In the genomic region with DNA sequence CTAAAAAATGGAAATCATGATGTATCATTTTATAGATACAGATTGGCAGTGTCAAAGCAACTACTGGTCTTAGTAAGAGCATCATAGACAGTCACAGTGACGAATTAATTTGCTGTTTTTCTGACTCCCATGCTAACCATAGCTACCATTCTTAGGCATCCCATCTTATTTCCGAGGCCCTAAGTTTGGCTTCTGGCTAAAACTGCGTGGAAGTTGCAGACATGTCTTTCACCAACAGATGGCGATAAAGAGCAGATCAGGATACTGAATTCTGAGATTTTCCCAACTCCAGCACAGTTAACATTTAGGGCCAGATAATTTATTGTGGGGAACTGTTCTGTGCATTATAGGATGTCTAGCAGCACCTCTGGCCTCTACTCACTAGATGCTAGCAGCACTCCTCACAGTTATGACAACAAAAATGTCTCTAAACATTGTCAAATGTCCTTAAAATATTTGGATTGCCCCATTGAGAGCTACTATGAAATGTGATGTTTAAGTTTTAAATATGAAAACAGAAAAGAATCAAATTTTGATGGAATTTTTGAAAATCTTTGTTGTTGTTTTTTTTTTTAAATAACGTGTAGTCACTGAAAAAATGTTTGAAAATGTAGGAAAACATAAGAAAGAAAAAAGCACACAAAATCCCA, we compare ENCODE assay signal across 8 cellular contexts.
A peak's percentile ranks its signal among the peaks of the same experiment; 100 is the strongest.
DNase-seq lines count a peak whose midpoint lies in the region; ATAC-seq, FAIRE-seq and TF ChIP-seq lines count a peak whose summit lies in the region.

No MANE protein-coding gene starts in this region.

- no peaks in the 10 kb centered on the region for H3K4me1 Mint-ChIP-seq in nephron

- no peak for ATAC-seq in HG02870 (IDR thresholded peaks at IDR 0.05; ENCODE audit: unreplicated experiment)

- no peaks in the 10 kb centered on the region for H3K9me3 Mint-ChIP-seq in nephron

- H3K27me3 Mint-ChIP-seq in nephron (ENCODE audit: low read depth): no peaks in the 10 kb centered on the region

- peak; percentile 62 for FAIRE-seq in TTC549 (lab: Jason Lieb, UNC)

- H3K36me3 Mint-ChIP-seq in nephron (ENCODE audit: low read depth): no peaks in the 10 kb centered on the region

- TF ChIP-seq POLR2A in erythroblast (IDR thresholded peaks at IDR 0.05; ENCODE audit: low read length): no peak

- TF ChIP-seq CTCF in nephron (IDR thresholded peaks at IDR 0.05; ENCODE audit: unreplicated experiment in 3 of 3): peak; percentile 74 to 90 (median 84)

- no peak overlapping the region for H3K4me3 Mint-ChIP-seq in nephron

- peak; percentile 34 for DNase-seq in activated gamma-delta T cell treated with Interleukin-2 at 50 U/mL for 16 hours
- no peak for DNase-seq in activated gamma-delta T cell (lab: John Stamatoyannopoulos, UW)
- peak; percentile 23 for DNase-seq in HPDE6-E6E7 (ENCODE audit: extremely low spot score)
- DNase-seq in erythroblast (lab: John Stamatoyannopoulos, UW): peak; percentile 14 to 54
- DNase-seq in GF-D8 (lab: John Stamatoyannopoulos, UW): no peak

- no peak overlapping the region for H3K27ac Mint-ChIP-seq in nephron

Comparison
In these comparisons a context has a peak if more than half of its experiments do, and no peak if none do; other contexts are left out.
1. DNase-seq: peak in activated gamma-delta T cell treated with Interleukin-2 at 50 U/mL for 16 hours (single experiment), HPDE6-E6E7 (single experiment) and erythroblast (2 of 2); none in activated gamma-delta T cell (single experiment) and GF-D8 (single experiment).